Comparison of ENCODE assay signal across 14 cellular contexts in genomic region chr6:30118691-30119090, GRCh38. TPM values are rescaled to one million over a fixed set of nuclear protein-coding genes. Genes with fewer than 3 reads are reported as not detected.
DNase-seq lines count a peak whose midpoint lies in the region; ATAC-seq, FAIRE-seq and TF ChIP-seq lines count a peak whose summit lies in the region.
"Not testable (repeated sequence)": the region's sequence is repeated elsewhere in the genome, so short reads cannot be mapped to it uniquely, and the experiment has no call there.
"Had no signal": no experiment of that assay in that cellular context is flagged by ENCODE, and none has a peak within 500 bp of the region (broad histone marks: within the 10 kb centered on the region; RNA-seq: fewer than 3 reads in every experiment).

No MANE protein-coding gene starts in this region.

- not testable (repeated sequence) for BruUV-seq in Calu3 (replicated peaks; lab: Mats Ljungman, UMichigan); K562 (replicated peaks; lab: Mats Ljungman, UMichigan)

- H3K4me3 ChIP-seq in HEK293 (ENCODE audit: low read depth, low read length); K562; hepatocyte; transverse colon: not testable (repeated sequence)

- intact Hi-C loops in Calu3 (cut with micrococcal nuclease; ENCODE audit: unreplicated experiment); transverse colon (cut with DNase I; ENCODE audit: low total_unique reads): not testable (repeated sequence)
- intact Hi-C loops in K562 (cut with micrococcal nuclease): loop anchor here (5.0 kb wide), 1 partner anchor 279 kb away; no protein-coding TSS in a partner anchor

- peak overlapping the region; percentile 22 for H3K27ac Mint-ChIP-seq in Calu3 (ENCODE audit: unreplicated experiment)

- peaks cover 14% of the 10 kb centered on the region for H3K36me3 Mint-ChIP-seq in Calu3 (ENCODE audit: insufficient read depth, unreplicated experiment)

- not testable (repeated sequence) for H3K27me3 Mint-ChIP-seq in Calu3 (ENCODE audit: unreplicated experiment)

- not testable (repeated sequence) for H2AFZ ChIP-seq in K562 (ENCODE audit: low read depth, low read length); hepatocyte

- not testable (repeated sequence) for H3K4me1 ChIP-seq in HEK293 (ENCODE audit: control insufficient read depth, insufficient read depth, low read length); K562 (replicated peaks in 1 of 2; ENCODE audit: control insufficient read depth in 2 of 2, insufficient read depth in 2 of 2, low read length in 2 of 2)
- H3K4me1 ChIP-seq in hepatocyte (ENCODE audit: insufficient read depth): peaks cover 11% of the 10 kb centered on the region
- peaks cover 0 to 39% (median 23%) of the 10 kb centered on the region in 4 donors for H3K4me1 ChIP-seq in transverse colon

- not testable (repeated sequence) for H3K27me3 ChIP-seq in K562 (ENCODE audit: control insufficient read depth in 2 of 2, insufficient read depth in 2 of 2, low read length in 2 of 2); hepatocyte; transverse colon

- H3K9me1 ChIP-seq in K562 (ENCODE audit: control insufficient read depth, insufficient read depth, low read length): not testable (repeated sequence)

- 6% methylated on average over 3 of the region's 5 CpGs for WGBS in K562 (ENCODE audit: insufficient coverage, low coverage, missing lambda C conversion rate)
- WGBS in hepatocyte (ENCODE audit: low lambda C conversion rate, missing lambda C conversion rate): 84% methylated on average over 5 of the region's 5 CpGs
- WGBS in transverse colon (ENCODE audit: low coverage in 1 of 2), 2 donors: 93% methylated on average over 2 to 5 of the region's 5 CpGs

- H3K9me3 Mint-ChIP-seq in Calu3 (ENCODE audit: low read depth, unreplicated experiment): not testable (repeated sequence)

- not testable (repeated sequence) for H4K20me1 ChIP-seq in K562 (replicated peaks; ENCODE audit: control insufficient read depth, insufficient read depth, low read length); hepatocyte (ENCODE audit: insufficient read depth, poor library complexity, severe bottlenecking)

- H3K4me1 Mint-ChIP-seq in Calu3 (ENCODE audit: low read depth, unreplicated experiment): peaks cover 50% of the 10 kb centered on the region

- not testable (repeated sequence) for DNase-seq in Calu3; K562 (ENCODE audit: extremely low read depth in 1 of 4, low spot score in 3 of 4); hepatocyte (ENCODE audit: low spot score); transverse colon

- not testable (repeated sequence) for H3K4me2 ChIP-seq in K562 (ENCODE audit: insufficient read depth, low read length); hepatocyte

- TF ChIP-seq CTCF in Calu3 (IDR thresholded peaks at IDR 0.05; ENCODE audit: unreplicated experiment); HEK293 (tag by site-specific recombination; IDR thresholded peaks at IDR 0.05); K562 (IDR thresholded peaks at IDR 0.05 in 2 of 3, conservative IDR thresholded peaks at IDR 0.05 in 1 of 3; ENCODE audit: insufficient read depth in 2 of 3, low read depth in 1 of 3, low read length in 3 of 3); hepatocyte (IDR thresholded peaks at IDR 0.05; ENCODE audit: poor library complexity); transverse colon (IDR thresholded peaks at IDR 0.05): not testable (repeated sequence)

- not testable (repeated sequence) for ATAC-seq in K562

- not testable (repeated sequence) for TF ChIP-seq EP300 in K562 (IDR thresholded peaks at IDR 0.05; ENCODE audit: low read length); transverse colon (IDR thresholded peaks at IDR 0.05; ENCODE audit: low read depth)

- not testable (repeated sequence) for H3K9me3 ChIP-seq in HEK293 (ENCODE audit: control insufficient read depth, insufficient read depth, low read depth, low read length); K562 (replicated peaks; ENCODE audit: control insufficient read depth, insufficient read depth, low read depth, low read length); hepatocyte (ENCODE audit: low read depth); transverse colon

- not testable (repeated sequence) for H3K4me3 Mint-ChIP-seq in Calu3 (ENCODE audit: low read depth, unreplicated experiment)

- not testable (repeated sequence) for H3K9me2 ChIP-seq in hepatocyte (replicated peaks; ENCODE audit: insufficient read depth)

- TF ChIP-seq POLR2A in K562 (conservative IDR thresholded peaks at IDR 0.05); transverse colon (IDR thresholded peaks at IDR 0.05): not testable (repeated sequence)

- in situ Hi-C loops in K562 (cut with MboI); transverse colon (cut with MboI; ENCODE audit: low pct_ligation_motif_present in 1 of 4, low pct_unique_long_range_greater_than_20kb in 1 of 4, low sequenced_read_pairs in 3 of 4): not testable (repeated sequence)

- H3K27ac ChIP-seq in HEK293 (ENCODE audit: extremely low read depth, low read depth, low read length); K562 (ENCODE audit: extremely low read depth, low read depth, low read length): not testable (repeated sequence)
- H3K27ac ChIP-seq in hepatocyte (peak overlapping the region; percentile 65), transverse colon (peak overlapping the region; percentile 21 to 49 (median 38))

- not testable (repeated sequence) for H3K79me2 ChIP-seq in K562 (ENCODE audit: control insufficient read depth, insufficient read depth, low read length); hepatocyte

- H3K36me3 ChIP-seq in HEK293 (ENCODE audit: control insufficient read depth in 2 of 2, insufficient read depth in 1 of 2, low read length in 2 of 2); K562 (ENCODE audit: control insufficient read depth, insufficient read depth, low read length); hepatocyte (replicated peaks; ENCODE audit: insufficient read depth, low read depth); transverse colon: not testable (repeated sequence)

- POLR2A ChIA-PET in HEK293 (lab: Yijun Ruan, JAX); K562 (lab: Yijun Ruan, JAX): not testable (repeated sequence)

- CTCF ChIA-PET in Calu3 (lab: Charles Lee) (interaction anchor here (0.6 to 1.3 kb wide), 2 partner anchors 11 to 327 kb away, joined by 5 to 6 read pairs; no protein-coding TSS in a partner anchor), HEK293 (lab: Yijun Ruan, JAX) (interaction anchor here (0.7 to 8.0 kb wide), 5 partner anchors 13 to 1240 kb away, joined by 3 to 86 read pairs (median 3); no protein-coding TSS in a partner anchor), K562 (lab: Yijun Ruan, JAX; ENCODE audit: low intra/inter-chr PET ratio) (interaction anchor here (1.1 kb wide), 1 partner anchor 13 kb away, joined by 4 read pairs; no protein-coding TSS in a partner anchor)

- H3K9ac ChIP-seq in K562 (ENCODE audit: insufficient read depth in 1 of 2, low read depth in 2 of 2, low read length in 2 of 2): not testable (repeated sequence)

- not testable (repeated sequence) for TF ChIP-seq RAD21 in K562 (CRISPR knock-in tag; conservative IDR thresholded peaks at IDR 0.05 in 1 of 2, IDR thresholded peaks at IDR 0.05 in 1 of 2)

- not testable (repeated sequence) for FAIRE-seq in K562 (lab: Jason Lieb, UNC)

RNA-seq across cellular contexts. Expression of gene TRIM31, which starts 5.8 kb away (rescaled TPM):
- total RNA-seq in Calu3 (2022) (161 and 181 TPM in 2 replicates), K562 (2014; rRNA removed) (not detected in 2 replicates), K562 (2014; rRNA removed; fragmentation: Illumina TruSeq; extraction: Trizol) (not detected in 2 replicates), K562 (2015; rRNA removed; fragmentation: Illumina TruSeq; extraction: Trizol) (not detected in 2 replicates), K562 (2021) (not detected in 2 replicates), hepatocyte (6.3 and 7.7 TPM in 2 replicates), transverse colon (100 to 1,000 TPM in 2 of 4 donors, 10 to 100 TPM in 1, 1 to 10 TPM in 1; 3.4 to 221 (median 151) TPM)
- not detected in 2 replicates for total RNA-seq in K562 (2011; cell fraction: chromatin; rRNA removed; ENCODE audit: low replicate concordance)
- not detected in 2 replicates for total RNA-seq in K562 (2011; cell fraction: nucleolus; rRNA removed)
- not detected in 2 replicates for total RNA-seq in K562 (2011; cell fraction: nucleoplasm; rRNA removed)
- polyA plus RNA-seq in K562 (2011; rRNA removed) (not detected in 2 replicates), K562 (2014; fragmentation: Illumina TruSeq; extraction: Trizol) (not detected in 2 replicates), K562 (2014; fragmentation: Nextera tagmentation; extraction: Ambion mirVana) (not detected), K562 (2014; rRNA removed) (not detected in 2 replicates), hepatocyte (5.0 and 10.1 TPM in 2 replicates)
- not detected in 2 replicates for polyA plus RNA-seq in K562 (2011; cell fraction: cytosol; rRNA removed)
- polyA plus RNA-seq in K562 (2011; cell fraction: nucleus; rRNA removed): not detected in 2 replicates
- polyA plus RNA-seq in K562 (2012): not detected in 2 replicates
- not detected in 2 replicates for polyA minus RNA-seq in K562 (2011; rRNA and poly(A)+ RNA removed)
- polyA minus RNA-seq in K562 (2011; cell fraction: cytosol; rRNA and poly(A)+ RNA removed): not detected in 2 replicates
- polyA minus RNA-seq in K562 (2011; cell fraction: nucleus; rRNA and poly(A)+ RNA removed): not detected in 2 replicates
- total RNA-seq: A673; CD4-positive, CD25-positive, alpha-beta regulatory T cell; CD8-positive, alpha-beta memory T cell; G401 had no signal
- polyA plus RNA-seq: AG04450; CD14-positive monocyte; CD8-positive, alpha-beta memory T cell had no signal

RNA-seq across cellular contexts. Expression of gene TRIM40, which starts 17.2 kb away (rescaled TPM):
- total RNA-seq in Calu3 (2022): 0.29 TPM in 1 of 2 replicates, not detected in the other
- total RNA-seq in K562 (2011; cell fraction: chromatin; rRNA removed; ENCODE audit: low replicate concordance): not detected in 2 replicates
- total RNA-seq in K562 (2011; cell fraction: nucleolus; rRNA removed): not detected in 2 replicates
- not detected in 2 replicates for total RNA-seq in K562 (2011; cell fraction: nucleoplasm; rRNA removed)
- total RNA-seq in K562 (2014; rRNA removed): not detected in 2 replicates
- not detected in 2 replicates for total RNA-seq in K562 (2014; rRNA removed; fragmentation: Illumina TruSeq; extraction: Trizol)
- not detected in 2 replicates for total RNA-seq in K562 (2015; rRNA removed; fragmentation: Illumina TruSeq; extraction: Trizol)
- not detected in 2 replicates for total RNA-seq in K562 (2021)
- not detected in 2 replicates for polyA plus RNA-seq in K562 (2011; rRNA removed)
- not detected in 2 replicates for polyA plus RNA-seq in K562 (2011; cell fraction: cytosol; rRNA removed)
- 0.10 TPM in 1 of 2 replicates, not detected in the other for polyA plus RNA-seq in K562 (2011; cell fraction: nucleus; rRNA removed)
- 0.10 TPM in 1 of 2 replicates, not detected in the other for polyA plus RNA-seq in K562 (2012)
- not detected in 2 replicates for polyA plus RNA-seq in K562 (2014; fragmentation: Illumina TruSeq; extraction: Trizol)
- polyA plus RNA-seq in K562 (2014; fragmentation: Nextera tagmentation; extraction: Ambion mirVana): under 1 TPM in 1 of 2 experiments, not detected in 1; 0.04 TPM
- 0.08 TPM in 1 of 2 replicates, not detected in the other for polyA plus RNA-seq in K562 (2014; rRNA removed)
- polyA minus RNA-seq in K562 (2011; rRNA and poly(A)+ RNA removed): not detected in 2 replicates
- not detected in 2 replicates for polyA minus RNA-seq in K562 (2011; cell fraction: cytosol; rRNA and poly(A)+ RNA removed)
- polyA minus RNA-seq in K562 (2011; cell fraction: nucleus; rRNA and poly(A)+ RNA removed): not detected in 2 replicates
- total RNA-seq in hepatocyte: 0.40 and 1.0 TPM in 2 replicates
- polyA plus RNA-seq in hepatocyte: 0.34 and 2.2 TPM in 2 replicates
- 10 to 100 TPM in 2 of 4 donors, 1 to 10 TPM in 1, under 1 TPM in 1; 0.40 to 14.8 (median 7.0) TPM for total RNA-seq in transverse colon
- total RNA-seq: A673; CD4-positive, alpha-beta memory T cell; CD8-positive, alpha-beta memory T cell; Daoy; G401; GM12878 had no signal
- polyA plus RNA-seq: AG04450; CD14-positive monocyte; CD4-positive, alpha-beta memory T cell; CD4-positive, CD25-positive, alpha-beta regulatory T cell; CD8-positive, alpha-beta memory T cell; GM12878 had no signal

RNA-seq across cellular contexts. Expression of gene TRIM10, which starts 42.3 kb away (rescaled TPM):
- total RNA-seq in Calu3 (2022) (1.8 and 2.7 TPM in 2 replicates), K562 (2014; rRNA removed) (0.36 and 0.61 TPM in 2 replicates), K562 (2014; rRNA removed; fragmentation: Illumina TruSeq; extraction: Trizol) (0.65 and 0.73 TPM in 2 replicates), K562 (2015; rRNA removed; fragmentation: Illumina TruSeq; extraction: Trizol) (0.36 and 0.38 TPM in 2 replicates), K562 (2021) (0.58 and 0.86 TPM in 2 replicates), hepatocyte (0.12 and 0.27 TPM in 2 replicates), transverse colon (10 to 100 TPM in 1 of 4 donors, 1 to 10 TPM in 2, under 1 TPM in 1; 0.20 to 19.8 (median 3.7) TPM)
- total RNA-seq in K562 (2011; cell fraction: chromatin; rRNA removed; ENCODE audit: low replicate concordance): 0.07 TPM in 1 of 2 replicates, not detected in the other
- total RNA-seq in K562 (2011; cell fraction: nucleolus; rRNA removed): not detected in 2 replicates
- 0.15 TPM in 1 of 2 replicates, not detected in the other for total RNA-seq in K562 (2011; cell fraction: nucleoplasm; rRNA removed)
- polyA plus RNA-seq in K562 (2011; rRNA removed) (0.26 and 0.31 TPM in 2 replicates), K562 (2014; fragmentation: Illumina TruSeq; extraction: Trizol) (0.74 and 0.83 TPM in 2 replicates), K562 (2014; fragmentation: Nextera tagmentation; extraction: Ambion mirVana) (under 1 TPM; 0.15 to 0.36 TPM), K562 (2014; rRNA removed) (0.90 and 1.00 TPM in 2 replicates), hepatocyte (0.16 and 1.1 TPM in 2 replicates)
- 0.09 and 0.19 TPM in 2 replicates for polyA plus RNA-seq in K562 (2011; cell fraction: cytosol; rRNA removed)
- 0.40 and 0.62 TPM in 2 replicates for polyA plus RNA-seq in K562 (2011; cell fraction: nucleus; rRNA removed)
- 0.55 and 0.68 TPM in 2 replicates for polyA plus RNA-seq in K562 (2012)
- 0.09 and 0.14 TPM in 2 replicates for polyA minus RNA-seq in K562 (2011; rRNA and poly(A)+ RNA removed)
- polyA minus RNA-seq in K562 (2011; cell fraction: cytosol; rRNA and poly(A)+ RNA removed): not detected in 2 replicates
- 0.11 TPM in 1 of 2 replicates, not detected in the other for polyA minus RNA-seq in K562 (2011; cell fraction: nucleus; rRNA and poly(A)+ RNA removed)
- total RNA-seq: A673; CD4-positive, alpha-beta memory T cell; CD4-positive, CD25-positive, alpha-beta regulatory T cell; CD8-positive, alpha-beta memory T cell; Daoy; G401; GM12878 had no signal
- polyA plus RNA-seq: AG04450; CD14-positive monocyte; CD4-positive, alpha-beta memory T cell; CD4-positive, CD25-positive, alpha-beta regulatory T cell; CD8-positive, alpha-beta memory T cell had no signal

RNA-seq across cellular contexts. Expression of gene RNF39, which starts 43.1 kb away (rescaled TPM):
- total RNA-seq in Calu3 (2022): 1.3 and 1.4 TPM in 2 replicates
- not detected in 2 replicates for total RNA-seq in K562 (2011; cell fraction: chromatin; rRNA removed; ENCODE audit: low replicate concordance)
- not detected in 2 replicates for total RNA-seq in K562 (2011; cell fraction: nucleolus; rRNA removed)
- total RNA-seq in K562 (2011; cell fraction: nucleoplasm; rRNA removed): not detected in 2 replicates
- not detected in 2 replicates for total RNA-seq in K562 (2014; rRNA removed)
- total RNA-seq in K562 (2014; rRNA removed; fragmentation: Illumina TruSeq; extraction: Trizol): not detected in 2 replicates
- not detected in 2 replicates for total RNA-seq in K562 (2015; rRNA removed; fragmentation: Illumina TruSeq; extraction: Trizol)
- not detected in 2 replicates for total RNA-seq in K562 (2021)
- polyA plus RNA-seq in K562 (2011; rRNA removed): not detected in 2 replicates
- polyA plus RNA-seq in K562 (2011; cell fraction: cytosol; rRNA removed): not detected in 2 replicates
- polyA plus RNA-seq in K562 (2011; cell fraction: nucleus; rRNA removed): not detected in 2 replicates
- 0.68 and 1.5 TPM in 2 replicates for polyA plus RNA-seq in K562 (2012)
- not detected in 2 replicates for polyA plus RNA-seq in K562 (2014; fragmentation: Illumina TruSeq; extraction: Trizol)
- not detected for polyA plus RNA-seq in K562 (2014; fragmentation: Nextera tagmentation; extraction: Ambion mirVana)
- not detected in 2 replicates for polyA plus RNA-seq in K562 (2014; rRNA removed)
- polyA minus RNA-seq in K562 (2011; rRNA and poly(A)+ RNA removed): not detected in 2 replicates
- not detected in 2 replicates for polyA minus RNA-seq in K562 (2011; cell fraction: cytosol; rRNA and poly(A)+ RNA removed)
- polyA minus RNA-seq in K562 (2011; cell fraction: nucleus; rRNA and poly(A)+ RNA removed): not detected in 2 replicates
- 0.73 and 1.1 TPM in 2 replicates for total RNA-seq in hepatocyte
- polyA plus RNA-seq in hepatocyte: 2.2 and 3.3 TPM in 2 replicates
- total RNA-seq in transverse colon: under 1 TPM in 2 of 4 donors, not detected in 2; 0.27 to 0.95 TPM
- total RNA-seq: A673; CD4-positive, alpha-beta memory T cell; CD4-positive, CD25-positive, alpha-beta regulatory T cell; CD8-positive, alpha-beta memory T cell; G401; GM12878 had no signal
- polyA plus RNA-seq: AG04450, CD14-positive monocyte had no signal

RNA-seq across cellular contexts. Expression of gene TRIM15, which starts 44.7 kb away (rescaled TPM):
- total RNA-seq in Calu3 (2022): 11.8 and 13.5 TPM in 2 replicates
- total RNA-seq in K562 (2011; cell fraction: chromatin; rRNA removed; ENCODE audit: low replicate concordance): 0.30 TPM in 1 of 2 replicates, not detected in the other
- not detected in 2 replicates for total RNA-seq in K562 (2011; cell fraction: nucleolus; rRNA removed)
- not detected in 2 replicates for total RNA-seq in K562 (2011; cell fraction: nucleoplasm; rRNA removed)
- total RNA-seq in K562 (2014; rRNA removed): 2.3 and 2.6 TPM in 2 replicates
- total RNA-seq in K562 (2014; rRNA removed; fragmentation: Illumina TruSeq; extraction: Trizol): 0.80 and 0.91 TPM in 2 replicates
- 0.34 and 0.83 TPM in 2 replicates for total RNA-seq in K562 (2015; rRNA removed; fragmentation: Illumina TruSeq; extraction: Trizol)
- 1.2 TPM in 2 replicates for total RNA-seq in K562 (2021)
- 0.21 and 0.65 TPM in 2 replicates for polyA plus RNA-seq in K562 (2011; rRNA removed)
- polyA plus RNA-seq in K562 (2011; cell fraction: cytosol; rRNA removed): 0.09 and 0.13 TPM in 2 replicates
- polyA plus RNA-seq in K562 (2011; cell fraction: nucleus; rRNA removed): 0.98 and 1.8 TPM in 2 replicates
- 0.99 and 1.2 TPM in 2 replicates for polyA plus RNA-seq in K562 (2012)
- polyA plus RNA-seq in K562 (2014; fragmentation: Illumina TruSeq; extraction: Trizol): 0.70 and 1.2 TPM in 2 replicates
- under 1 TPM; 0.06 to 0.15 TPM for polyA plus RNA-seq in K562 (2014; fragmentation: Nextera tagmentation; extraction: Ambion mirVana)
- 2.2 and 2.9 TPM in 2 replicates for polyA plus RNA-seq in K562 (2014; rRNA removed)
- 0.14 and 0.42 TPM in 2 replicates for polyA minus RNA-seq in K562 (2011; rRNA and poly(A)+ RNA removed)
- polyA minus RNA-seq in K562 (2011; cell fraction: cytosol; rRNA and poly(A)+ RNA removed): 1.6 TPM in 1 of 2 replicates, not detected in the other
- 0.54 and 0.89 TPM in 2 replicates for polyA minus RNA-seq in K562 (2011; cell fraction: nucleus; rRNA and poly(A)+ RNA removed)
- total RNA-seq in hepatocyte: 2.6 and 3.6 TPM in 2 replicates
- polyA plus RNA-seq in hepatocyte: 1.2 and 1.5 TPM in 2 replicates
- total RNA-seq in transverse colon: 10 to 100 TPM in 3 of 4 donors, 1 to 10 TPM in 1; 5.8 to 90.7 (median 51.8) TPM
- total RNA-seq: A673; CD4-positive, alpha-beta memory T cell; CD4-positive, CD25-positive, alpha-beta regulatory T cell; CD8-positive, alpha-beta memory T cell; G401; GM12878 had no signal
- polyA plus RNA-seq: AG04450; CD14-positive monocyte; CD4-positive, alpha-beta memory T cell; CD4-positive, CD25-positive, alpha-beta regulatory T cell; CD8-positive, alpha-beta memory T cell had no signal
